ENCODE assay signal across 2 cellular contexts in the genomic region with DNA sequence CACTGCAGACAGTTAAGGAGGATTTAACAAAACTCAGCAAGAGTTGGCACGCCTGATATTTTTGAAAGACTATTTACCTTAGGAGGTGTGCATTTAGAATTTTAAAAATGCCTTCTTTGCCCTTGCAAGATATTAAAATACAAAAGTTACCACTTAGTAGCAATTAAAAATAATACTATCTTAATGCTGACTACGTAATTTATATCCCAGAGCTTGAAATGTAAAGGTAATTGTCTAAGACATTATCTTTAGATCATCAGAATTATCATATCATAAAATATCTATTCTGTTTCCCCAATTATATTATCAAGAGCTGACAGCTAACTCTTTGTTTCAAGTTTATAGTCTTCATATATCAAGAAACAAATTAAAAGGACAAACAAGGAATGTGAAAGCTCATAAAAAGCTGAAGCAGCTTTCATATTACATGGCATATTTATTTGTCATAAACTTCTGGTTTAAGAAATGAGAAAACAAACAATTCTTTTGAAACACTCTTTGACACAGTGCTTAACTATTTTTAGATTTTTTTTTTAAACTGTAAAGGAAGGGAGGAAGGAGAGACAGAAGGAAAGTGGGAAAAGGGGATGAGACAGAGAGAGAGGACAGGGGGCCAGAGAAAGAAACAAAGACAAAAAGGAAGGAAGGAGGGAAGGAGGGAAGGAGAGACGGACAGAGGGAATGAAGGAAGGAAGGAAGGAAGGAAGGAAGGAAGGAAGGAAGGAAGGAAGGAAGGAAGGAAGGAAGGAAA.
TF ChIP-seq lines count a peak whose summit lies in the region.

No MANE protein-coding gene starts in this region.

TF ChIP-seq in HEK293, 187 proteins besides CTCF, POLR2A, EP300 and RAD21:
- TF ChIP-seq ZNF670 (tag by site-specific recombination; IDR thresholded peaks at IDR 0.05; ENCODE audit: low read depth) (no peak), OSR2 (tag by site-specific recombination; IDR thresholded peaks at IDR 0.05) (peak; percentile 10; the same call in 1 of the 2 replicates), PRDM6 (tag by site-specific recombination; IDR thresholded peaks at IDR 0.05) (peak; percentile 16; the same call in 1 of the 2 replicates), ZNF366 (tag by site-specific recombination; conservative IDR thresholded peaks at IDR 0.05) (peak; percentile 95), ZNF76 (tag by site-specific recombination; IDR thresholded peaks at IDR 0.05; ENCODE audit: borderline replicate concordance, low read depth) (no peak), BCL11B (tag by site-specific recombination; IDR thresholded peaks at IDR 0.05; ENCODE audit: low read depth) (0 out of 2 replicates have a peak, but pooled peaks have one; percentile 34)
- TF ChIP-seq, protein P1, sequence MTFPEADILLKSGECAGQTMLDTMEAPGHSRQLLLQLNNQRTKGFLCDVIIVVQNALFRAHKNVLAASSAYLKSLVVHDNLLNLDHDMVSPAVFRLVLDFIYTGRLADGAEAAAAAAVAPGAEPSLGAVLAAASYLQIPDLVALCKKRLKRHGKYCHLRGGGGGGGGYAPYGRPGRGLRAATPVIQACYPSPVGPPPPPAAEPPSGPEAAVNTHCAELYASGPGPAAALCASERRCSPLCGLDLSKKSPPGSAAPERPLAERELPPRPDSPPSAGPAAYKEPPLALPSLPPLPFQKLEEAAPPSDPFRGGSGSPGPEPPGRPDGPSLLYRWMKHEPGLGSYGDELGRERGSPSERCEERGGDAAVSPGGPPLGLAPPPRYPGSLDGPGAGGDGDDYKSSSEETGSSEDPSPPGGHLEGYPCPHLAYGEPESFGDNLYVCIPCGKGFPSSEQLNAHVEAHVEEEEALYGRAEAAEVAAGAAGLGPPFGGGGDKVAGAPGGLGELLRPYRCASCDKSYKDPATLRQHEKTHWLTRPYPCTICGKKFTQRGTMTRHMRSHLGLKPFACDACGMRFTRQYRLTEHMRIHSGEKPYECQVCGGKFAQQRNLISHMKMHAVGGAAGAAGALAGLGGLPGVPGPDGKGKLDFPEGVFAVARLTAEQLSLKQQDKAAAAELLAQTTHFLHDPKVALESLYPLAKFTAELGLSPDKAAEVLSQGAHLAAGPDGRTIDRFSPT (tag by site-specific recombination; IDR thresholded peaks at IDR 0.05), result no peak

TF ChIP-seq in K562, 482 proteins besides CTCF, POLR2A, EP300 and RAD21:
- TF ChIP-seq MAFG (tag; conservative IDR thresholded peaks at IDR 0.05), result peak; percentile 40
- TF ChIP-seq SAP30 (IDR thresholded peaks at IDR 0.05; ENCODE audit: borderline replicate concordance, insufficient read depth, low read depth, low read length, poor library complexity, severe bottlenecking), result no peak
- peak; percentile 76 for TF ChIP-seq ZNF316 (IDR thresholded peaks at IDR 0.05)
- TF ChIP-seq C11orf30 (IDR thresholded peaks at IDR 0.05; ENCODE audit: low read depth), result peak; percentile 35; the same call in 1 of the 2 replicates
TF ChIP-seq in K562: peak in this region for 3.
